Comparison of ENCODE assay signal across 8 cellular contexts in the genomic region with DNA sequence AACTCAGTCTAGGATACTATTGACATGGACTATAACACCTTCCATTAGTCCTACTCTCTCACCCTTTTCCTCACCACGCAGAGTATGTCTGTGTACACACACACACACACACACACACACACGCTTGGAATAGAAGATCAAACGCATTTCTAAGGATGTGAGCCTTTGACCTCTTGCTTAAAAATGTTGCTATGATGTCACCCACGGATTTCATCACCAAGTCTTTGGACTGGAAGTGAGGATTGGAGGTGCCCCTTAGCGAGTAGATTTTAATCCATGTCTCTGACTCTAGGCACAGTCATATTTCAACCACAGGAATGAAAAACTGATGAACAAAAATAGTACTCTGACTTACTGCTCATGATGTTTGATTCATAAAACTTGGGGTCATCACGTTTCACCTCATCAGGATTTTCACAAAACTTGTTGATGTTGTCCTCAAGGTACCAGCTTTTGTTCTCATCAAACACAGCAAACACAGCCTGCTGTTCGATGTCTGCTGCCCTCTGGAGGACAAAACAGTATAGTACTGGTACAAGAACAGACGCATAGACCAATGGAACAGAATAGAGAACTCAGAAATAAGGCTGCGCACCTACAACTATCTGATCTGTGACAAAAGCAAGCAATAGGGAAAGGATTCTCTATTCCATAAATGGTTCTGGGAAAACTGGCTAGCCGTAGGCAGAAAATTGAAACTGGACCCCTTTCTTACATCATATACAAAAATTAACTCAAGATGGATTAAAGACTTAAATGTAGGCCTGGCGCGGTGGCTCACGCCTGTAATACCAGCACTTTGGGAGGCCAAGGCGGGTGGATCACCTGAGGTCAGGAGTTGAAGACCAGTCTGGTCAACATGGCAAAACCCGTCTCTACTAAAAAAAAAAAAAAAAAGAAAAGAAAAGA. TPM values are rescaled to one million over a fixed set of nuclear protein-coding genes. Genes with fewer than 3 reads are reported as not detected.
DNase-seq lines count a peak whose midpoint lies in the region; ATAC-seq and TF ChIP-seq lines count a peak whose summit lies in the region.

No MANE protein-coding gene starts in this region.

- H3K4me1 Mint-ChIP-seq in Calu3 (ENCODE audit: low read depth, unreplicated experiment), result peaks cover 12% of the 10 kb centered on the region

- H3K4me3 ChIP-seq in MM.1S (ENCODE audit: low read length), result no peak overlapping the region
- no peak overlapping the region for H3K4me3 ChIP-seq in astrocyte of the cerebellum (ENCODE audit: low read depth, low read length)
- H3K4me3 ChIP-seq in skeletal muscle cell (ENCODE audit: low read depth, low read length), result no peak overlapping the region

- no TSS peak for BruUV-seq in Calu3 (replicated peaks; lab: Mats Ljungman, UMichigan)

- H3K36me3 ChIP-seq in MM.1S (replicated peaks; ENCODE audit: insufficient read depth, low read length), result no peaks in the 10 kb centered on the region

- H3K9me2 ChIP-seq in MM.1S (replicated peaks; ENCODE audit: insufficient read depth, low read length), result no peaks in the 10 kb centered on the region

- H2AFZ ChIP-seq in MM.1S (ENCODE audit: low read length), result no peak overlapping the region

- peak; percentile 68 for ATAC-seq in GM21576 (IDR thresholded peaks at IDR 0.05; ENCODE audit: unreplicated experiment)
- ATAC-seq in HG03135 (IDR thresholded peaks at IDR 0.05; ENCODE audit: unreplicated experiment), result no peak

- no peaks in the 10 kb centered on the region for H3K4me1 ChIP-seq in MM.1S (ENCODE audit: low read length)

- in situ Hi-C loops in astrocyte of the cerebellum (cut with HindIII; ENCODE audit: low sequenced_read_pairs), result no loop called here

- no peaks in the 10 kb centered on the region for H3K27me3 ChIP-seq in MM.1S (replicated peaks; ENCODE audit: insufficient read depth, low read length)

- H3K9me3 ChIP-seq in MM.1S (replicated peaks; ENCODE audit: insufficient read depth, low read length), result no peaks in the 10 kb centered on the region

- H3K9ac ChIP-seq in MM.1S (ENCODE audit: low read length), result no peak overlapping the region

- H3K4me2 ChIP-seq in MM.1S (ENCODE audit: low read depth, low read length), result no peak overlapping the region

- no peaks in the 10 kb centered on the region for H3K9me3 Mint-ChIP-seq in Calu3 (ENCODE audit: low read depth, unreplicated experiment)

- H4K20me1 ChIP-seq in MM.1S (ENCODE audit: insufficient read depth, low read length), result no peaks in the 10 kb centered on the region

- no peak overlapping the region for H3K27ac ChIP-seq in MM.1S (ENCODE audit: low read length)

- DNase-seq in Calu3, result peak; percentile 74
- peak; percentile 86 for DNase-seq in MM.1S
- peak; percentile 73 for DNase-seq in SK-N-DZ (ENCODE audit: low spot score)
- peak; percentile 76 for DNase-seq in astrocyte of the cerebellum (ENCODE audit: low read depth)
- peak in 33 of 51 donors; percentile 0 to 68 (median 30) for DNase-seq in hypothalamus (lab: John Stamatoyannopoulos, UW)
- peak; percentile 87 for DNase-seq in skeletal muscle cell (ENCODE audit: low read depth)

- no peak overlapping the region for H3K4me3 Mint-ChIP-seq in Calu3 (ENCODE audit: low read depth, unreplicated experiment)

- no peak overlapping the region for H3K27ac Mint-ChIP-seq in Calu3 (ENCODE audit: unreplicated experiment)

- intact Hi-C loops in Calu3 (cut with micrococcal nuclease; ENCODE audit: unreplicated experiment), result loop anchor here (1.0 to 5.0 kb wide), 4 partner anchors 60 to 944 kb away; partner anchors contain the start of genes BLZF1 and NME7

- no peaks in the 10 kb centered on the region for H3F3A ChIP-seq in MM.1S (ENCODE audit: insufficient read depth, low read length)

- CTCF ChIA-PET in Calu3 (lab: Charles Lee), result interaction anchor here (0.5 to 1.7 kb wide), 17 partner anchors 15 to 943 kb away, joined by 3 to 15 read pairs (median 4); partner anchors contain the start of genes BLZF1, F5 and SLC19A2

- H3K36me3 Mint-ChIP-seq in Calu3 (ENCODE audit: insufficient read depth, unreplicated experiment), result no peaks in the 10 kb centered on the region

- TF ChIP-seq CTCF in Calu3 (IDR thresholded peaks at IDR 0.05; ENCODE audit: unreplicated experiment) (peak; percentile 71), MM.1S (IDR thresholded peaks at IDR 0.05; ENCODE audit: low read length) (peak; percentile 86), astrocyte of the cerebellum (IDR thresholded peaks at IDR 0.05; ENCODE audit: low read depth, low read length, missing control alignments) (peak; percentile 80)

- H3K27me3 Mint-ChIP-seq in Calu3 (ENCODE audit: unreplicated experiment), result no peaks in the 10 kb centered on the region

- no peaks in the 10 kb centered on the region for H3K79me2 ChIP-seq in MM.1S (ENCODE audit: low read length)

RNA-seq across cellular contexts. Expression of gene F5, which starts 39.9 kb away (rescaled TPM):
- 8.1 and 16.2 TPM in 2 replicates for total RNA-seq in Calu3 (2022)
- not detected in 2 replicates for polyA plus RNA-seq in SK-N-DZ (2014; cell fraction: cytosol; rRNA removed)
- polyA plus RNA-seq in SK-N-DZ (2014; cell fraction: nucleus; rRNA removed), result not detected in 2 replicates

Comparison
In these comparisons a context has a peak if more than half of its experiments do, and no peak if none do; other contexts are left out.
1. DNase-seq: peak in every context shown above with its lines; median percentile 87 in skeletal muscle cell; 86 in MM.1S; 76 in astrocyte of the cerebellum; 74 in Calu3; 73 in SK-N-DZ; 30 in hypothalamus.